Comparison of ENCODE assay signal across 1 cellular context in the genomic region with DNA sequence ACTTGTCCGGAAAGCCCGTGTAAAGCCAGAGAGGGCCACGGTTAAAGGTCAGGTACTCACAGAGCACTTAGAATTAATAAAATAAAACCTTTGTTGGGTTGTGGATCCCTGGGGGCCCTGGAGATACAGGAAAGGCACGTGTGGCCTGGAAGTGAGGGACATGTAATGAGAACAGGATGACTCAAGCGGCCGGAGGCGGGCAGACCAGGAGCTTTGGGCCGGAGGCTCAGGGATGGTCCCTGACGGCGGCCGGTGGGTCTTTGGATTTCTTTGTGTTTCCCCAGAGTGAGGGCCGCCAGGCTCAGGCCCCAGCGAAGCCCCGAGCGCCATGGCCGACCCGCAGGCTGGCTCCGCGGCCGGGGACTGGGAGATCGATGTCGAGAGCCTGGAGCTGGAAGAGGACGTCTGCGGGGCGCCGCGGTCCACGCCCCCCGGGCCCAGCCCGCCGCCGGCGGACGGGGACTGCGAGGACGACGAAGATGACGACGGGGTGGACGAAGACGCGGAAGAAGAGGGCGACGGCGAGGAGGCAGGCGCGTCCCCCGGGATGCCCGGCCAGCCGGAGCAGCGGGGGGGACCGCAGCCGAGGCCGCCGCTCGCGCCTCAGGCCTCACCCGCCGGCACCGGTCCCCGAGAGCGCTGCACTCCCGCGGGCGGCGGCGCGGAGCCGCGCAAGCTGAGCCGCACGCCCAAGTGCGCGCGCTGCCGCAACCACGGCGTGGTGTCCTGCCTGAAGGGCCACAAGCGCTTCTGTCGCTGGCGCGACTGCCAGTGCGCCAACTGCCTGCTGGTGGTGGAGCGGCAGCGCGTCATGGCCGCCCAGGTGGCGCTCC.
TF ChIP-seq lines count a peak whose summit lies in the region.

No MANE protein-coding gene starts in this region.

TF ChIP-seq in HepG2, 621 proteins besides CTCF, POLR2A, EP300 and RAD21 (continued from another document):
- TF ChIP-seq, protein P1, sequence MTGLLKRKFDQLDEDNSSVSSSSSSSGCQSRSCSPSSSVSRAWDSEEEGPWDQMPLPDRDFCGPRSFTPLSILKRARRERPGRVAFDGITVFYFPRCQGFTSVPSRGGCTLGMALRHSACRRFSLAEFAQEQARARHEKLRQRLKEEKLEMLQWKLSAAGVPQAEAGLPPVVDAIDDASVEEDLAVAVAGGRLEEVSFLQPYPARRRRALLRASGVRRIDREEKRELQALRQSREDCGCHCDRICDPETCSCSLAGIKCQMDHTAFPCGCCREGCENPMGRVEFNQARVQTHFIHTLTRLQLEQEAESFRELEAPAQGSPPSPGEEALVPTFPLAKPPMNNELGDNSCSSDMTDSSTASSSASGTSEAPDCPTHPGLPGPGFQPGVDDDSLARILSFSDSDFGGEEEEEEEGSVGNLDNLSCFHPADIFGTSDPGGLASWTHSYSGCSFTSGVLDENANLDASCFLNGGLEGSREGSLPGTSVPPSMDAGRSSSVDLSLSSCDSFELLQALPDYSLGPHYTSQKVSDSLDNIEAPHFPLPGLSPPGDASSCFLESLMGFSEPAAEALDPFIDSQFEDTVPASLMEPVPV (CRISPR knock-in tag; IDR thresholded peaks at IDR 0.05), result no peak
- TF ChIP-seq SP140L (CRISPR knock-in tag; IDR thresholded peaks at IDR 0.05; ENCODE audit: borderline replicate concordance), result no peak
- TF ChIP-seq, protein P2, sequence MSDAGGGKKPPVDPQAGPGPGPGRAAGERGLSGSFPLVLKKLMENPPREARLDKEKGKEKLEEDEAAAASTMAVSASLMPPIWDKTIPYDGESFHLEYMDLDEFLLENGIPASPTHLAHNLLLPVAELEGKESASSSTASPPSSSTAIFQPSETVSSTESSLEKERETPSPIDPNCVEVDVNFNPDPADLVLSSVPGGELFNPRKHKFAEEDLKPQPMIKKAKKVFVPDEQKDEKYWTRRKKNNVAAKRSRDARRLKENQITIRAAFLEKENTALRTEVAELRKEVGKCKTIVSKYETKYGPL (CRISPR knock-in tag; IDR thresholded peaks at IDR 0.05), result no peak
- TF ChIP-seq, protein P3, sequence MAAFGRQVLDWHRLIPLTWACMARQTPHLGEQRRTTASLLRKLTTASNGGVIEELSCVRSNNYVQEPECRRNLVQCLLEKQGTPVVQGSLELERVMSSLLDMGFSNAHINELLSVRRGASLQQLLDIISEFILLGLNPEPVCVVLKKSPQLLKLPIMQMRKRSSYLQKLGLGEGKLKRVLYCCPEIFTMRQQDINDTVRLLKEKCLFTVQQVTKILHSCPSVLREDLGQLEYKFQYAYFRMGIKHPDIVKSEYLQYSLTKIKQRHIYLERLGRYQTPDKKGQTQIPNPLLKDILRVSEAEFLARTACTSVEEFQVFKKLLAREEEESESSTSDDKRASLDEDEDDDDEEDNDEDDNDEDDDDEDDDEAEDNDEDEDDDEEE (CRISPR knock-in tag; IDR thresholded peaks at IDR 0.05), result no peak
